ENCODE assay signal across 3 cellular contexts in the genomic region with DNA sequence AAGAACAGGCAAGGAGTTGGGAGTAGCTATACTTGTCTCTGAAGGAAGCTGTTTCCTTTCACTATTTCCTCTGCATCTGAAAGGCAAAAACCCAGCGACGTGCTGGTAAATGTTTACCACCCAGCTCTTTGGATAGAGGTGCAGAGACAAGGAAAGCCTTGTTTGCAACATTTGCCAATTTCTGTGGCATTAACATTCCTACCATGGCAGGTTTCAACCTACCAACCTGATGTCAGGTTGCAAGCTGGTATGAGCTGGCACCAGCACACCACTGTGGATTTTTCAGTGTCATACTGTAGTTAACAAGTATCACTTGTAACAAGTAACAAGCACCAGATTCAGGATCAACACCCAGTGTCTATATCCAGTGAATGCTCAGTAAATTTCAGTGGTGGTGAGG.
TF ChIP-seq lines count a peak whose summit lies in the region.

No MANE protein-coding gene starts in this region.

TF ChIP-seq in WTC11, 78 proteins besides CTCF, POLR2A, EP300 and RAD21 (continued from another document):
- TF ChIP-seq, protein P1, sequence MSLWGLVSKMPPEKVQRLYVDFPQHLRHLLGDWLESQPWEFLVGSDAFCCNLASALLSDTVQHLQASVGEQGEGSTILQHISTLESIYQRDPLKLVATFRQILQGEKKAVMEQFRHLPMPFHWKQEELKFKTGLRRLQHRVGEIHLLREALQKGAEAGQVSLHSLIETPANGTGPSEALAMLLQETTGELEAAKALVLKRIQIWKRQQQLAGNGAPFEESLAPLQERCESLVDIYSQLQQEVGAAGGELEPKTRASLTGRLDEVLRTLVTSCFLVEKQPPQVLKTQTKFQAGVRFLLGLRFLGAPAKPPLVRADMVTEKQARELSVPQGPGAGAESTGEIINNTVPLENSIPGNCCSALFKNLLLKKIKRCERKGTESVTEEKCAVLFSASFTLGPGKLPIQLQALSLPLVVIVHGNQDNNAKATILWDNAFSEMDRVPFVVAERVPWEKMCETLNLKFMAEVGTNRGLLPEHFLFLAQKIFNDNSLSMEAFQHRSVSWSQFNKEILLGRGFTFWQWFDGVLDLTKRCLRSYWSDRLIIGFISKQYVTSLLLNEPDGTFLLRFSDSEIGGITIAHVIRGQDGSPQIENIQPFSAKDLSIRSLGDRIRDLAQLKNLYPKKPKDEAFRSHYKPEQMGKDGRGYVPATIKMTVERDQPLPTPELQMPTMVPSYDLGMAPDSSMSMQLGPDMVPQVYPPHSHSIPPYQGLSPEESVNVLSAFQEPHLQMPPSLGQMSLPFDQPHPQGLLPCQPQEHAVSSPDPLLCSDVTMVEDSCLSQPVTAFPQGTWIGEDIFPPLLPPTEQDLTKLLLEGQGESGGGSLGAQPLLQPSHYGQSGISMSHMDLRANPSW (CRISPR knock-in tag; conservative IDR thresholded peaks at IDR 0.05; ENCODE audit: low read depth) = no peak
- TF ChIP-seq SMAD4 (CRISPR knock-in tag; IDR thresholded peaks at IDR 0.05) (no peak), IRF2 (CRISPR knock-in tag; IDR thresholded peaks at IDR 0.05; ENCODE audit: borderline replicate concordance, low read depth) (no peak), SP1 (CRISPR knock-in tag; conservative IDR thresholded peaks at IDR 0.05) (no peak), EMX1 (CRISPR knock-in tag; IDR thresholded peaks at IDR 0.05) (no peak), NFATC4 (CRISPR knock-in tag; IDR thresholded peaks at IDR 0.05) (no peak)
- TF ChIP-seq, protein P2, sequence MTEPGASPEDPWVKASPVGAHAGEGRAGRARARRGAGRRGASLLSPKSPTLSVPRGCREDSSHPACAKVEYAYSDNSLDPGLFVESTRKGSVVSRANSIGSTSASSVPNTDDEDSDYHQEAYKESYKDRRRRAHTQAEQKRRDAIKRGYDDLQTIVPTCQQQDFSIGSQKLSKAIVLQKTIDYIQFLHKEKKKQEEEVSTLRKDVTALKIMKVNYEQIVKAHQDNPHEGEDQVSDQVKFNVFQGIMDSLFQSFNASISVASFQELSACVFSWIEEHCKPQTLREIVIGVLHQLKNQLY (CRISPR knock-in tag; IDR thresholded peaks at IDR 0.05) = no peak
- TF ChIP-seq, protein P3, sequence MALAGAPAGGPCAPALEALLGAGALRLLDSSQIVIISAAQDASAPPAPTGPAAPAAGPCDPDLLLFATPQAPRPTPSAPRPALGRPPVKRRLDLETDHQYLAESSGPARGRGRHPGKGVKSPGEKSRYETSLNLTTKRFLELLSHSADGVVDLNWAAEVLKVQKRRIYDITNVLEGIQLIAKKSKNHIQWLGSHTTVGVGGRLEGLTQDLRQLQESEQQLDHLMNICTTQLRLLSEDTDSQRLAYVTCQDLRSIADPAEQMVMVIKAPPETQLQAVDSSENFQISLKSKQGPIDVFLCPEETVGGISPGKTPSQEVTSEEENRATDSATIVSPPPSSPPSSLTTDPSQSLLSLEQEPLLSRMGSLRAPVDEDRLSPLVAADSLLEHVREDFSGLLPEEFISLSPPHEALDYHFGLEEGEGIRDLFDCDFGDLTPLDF (CRISPR knock-in tag; IDR thresholded peaks at IDR 0.05) = no peak
- TF ChIP-seq, protein P4, sequence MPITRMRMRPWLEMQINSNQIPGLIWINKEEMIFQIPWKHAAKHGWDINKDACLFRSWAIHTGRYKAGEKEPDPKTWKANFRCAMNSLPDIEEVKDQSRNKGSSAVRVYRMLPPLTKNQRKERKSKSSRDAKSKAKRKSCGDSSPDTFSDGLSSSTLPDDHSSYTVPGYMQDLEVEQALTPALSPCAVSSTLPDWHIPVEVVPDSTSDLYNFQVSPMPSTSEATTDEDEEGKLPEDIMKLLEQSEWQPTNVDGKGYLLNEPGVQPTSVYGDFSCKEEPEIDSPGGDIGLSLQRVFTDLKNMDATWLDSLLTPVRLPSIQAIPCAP (CRISPR knock-in tag; IDR thresholded peaks at IDR 0.05) = no peak
- TF ChIP-seq, protein P5, sequence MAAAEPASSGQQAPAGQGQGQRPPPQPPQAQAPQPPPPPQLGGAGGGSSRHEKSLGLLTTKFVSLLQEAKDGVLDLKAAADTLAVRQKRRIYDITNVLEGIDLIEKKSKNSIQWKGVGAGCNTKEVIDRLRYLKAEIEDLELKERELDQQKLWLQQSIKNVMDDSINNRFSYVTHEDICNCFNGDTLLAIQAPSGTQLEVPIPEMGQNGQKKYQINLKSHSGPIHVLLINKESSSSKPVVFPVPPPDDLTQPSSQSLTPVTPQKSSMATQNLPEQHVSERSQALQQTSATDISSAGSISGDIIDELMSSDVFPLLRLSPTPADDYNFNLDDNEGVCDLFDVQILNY (CRISPR knock-in tag; IDR thresholded peaks at IDR 0.05) = no peak

TF ChIP-seq in H1, 55 proteins besides CTCF, POLR2A, EP300 and RAD21 (continued from another document):
- TF ChIP-seq JUND (IDR thresholded peaks at IDR 0.05; ENCODE audit: low read length) (no peak), TBP (IDR thresholded peaks at IDR 0.05; ENCODE audit: low read depth, low read length) (no peak), RXRA (IDR thresholded peaks at IDR 0.05; ENCODE audit: insufficient read depth, low read depth, low read length) (no peak), SP1 (IDR thresholded peaks at IDR 0.05; ENCODE audit: low read depth, low read length) (no peak), EZH2 (IDR thresholded peaks at IDR 0.05; ENCODE audit: low read depth, low read length, severe bottlenecking) (no peak), SIN3A (conservative IDR thresholded peaks at IDR 0.05 in 1 of 2, IDR thresholded peaks at IDR 0.05 in 1 of 2; ENCODE audit: low read depth in 1 of 2, low read length in 2 of 2) (no peak)
TF ChIP-seq in H1: peak in this region for 0.

TF ChIP-seq in SK-N-SH treated with all-trans-retinoic acid at 6 μM for 48 hours, 23 proteins besides CTCF, POLR2A, EP300 and RAD21:
- TF ChIP-seq, protein P6, sequence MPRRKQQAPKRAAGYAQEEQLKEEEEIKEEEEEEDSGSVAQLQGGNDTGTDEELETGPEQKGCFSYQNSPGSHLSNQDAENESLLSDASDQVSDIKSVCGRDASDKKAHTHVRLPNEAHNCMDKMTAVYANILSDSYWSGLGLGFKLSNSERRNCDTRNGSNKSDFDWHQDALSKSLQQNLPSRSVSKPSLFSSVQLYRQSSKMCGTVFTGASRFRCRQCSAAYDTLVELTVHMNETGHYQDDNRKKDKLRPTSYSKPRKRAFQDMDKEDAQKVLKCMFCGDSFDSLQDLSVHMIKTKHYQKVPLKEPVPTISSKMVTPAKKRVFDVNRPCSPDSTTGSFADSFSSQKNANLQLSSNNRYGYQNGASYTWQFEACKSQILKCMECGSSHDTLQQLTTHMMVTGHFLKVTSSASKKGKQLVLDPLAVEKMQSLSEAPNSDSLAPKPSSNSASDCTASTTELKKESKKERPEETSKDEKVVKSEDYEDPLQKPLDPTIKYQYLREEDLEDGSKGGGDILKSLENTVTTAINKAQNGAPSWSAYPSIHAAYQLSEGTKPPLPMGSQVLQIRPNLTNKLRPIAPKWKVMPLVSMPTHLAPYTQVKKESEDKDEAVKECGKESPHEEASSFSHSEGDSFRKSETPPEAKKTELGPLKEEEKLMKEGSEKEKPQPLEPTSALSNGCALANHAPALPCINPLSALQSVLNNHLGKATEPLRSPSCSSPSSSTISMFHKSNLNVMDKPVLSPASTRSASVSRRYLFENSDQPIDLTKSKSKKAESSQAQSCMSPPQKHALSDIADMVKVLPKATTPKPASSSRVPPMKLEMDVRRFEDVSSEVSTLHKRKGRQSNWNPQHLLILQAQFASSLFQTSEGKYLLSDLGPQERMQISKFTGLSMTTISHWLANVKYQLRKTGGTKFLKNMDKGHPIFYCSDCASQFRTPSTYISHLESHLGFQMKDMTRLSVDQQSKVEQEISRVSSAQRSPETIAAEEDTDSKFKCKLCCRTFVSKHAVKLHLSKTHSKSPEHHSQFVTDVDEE (CRISPR knock-in tag; IDR thresholded peaks at IDR 0.05) = no peak
- TF ChIP-seq ZFP3 (CRISPR knock-in tag; IDR thresholded peaks at IDR 0.05) (no peak), ISL1 (CRISPR knock-in tag; IDR thresholded peaks at IDR 0.05) (no peak), GLIS3 (CRISPR knock-in tag; IDR thresholded peaks at IDR 0.05) (no peak), TCF4 (CRISPR knock-in tag; IDR thresholded peaks at IDR 0.05; ENCODE audit: borderline replicate concordance) (no peak), SNAI2 (CRISPR knock-in tag; IDR thresholded peaks at IDR 0.05) (no peak), ARNTL (CRISPR knock-in tag; IDR thresholded peaks at IDR 0.05; ENCODE audit: borderline replicate concordance, low read depth) (no peak), BACH2 (CRISPR knock-in tag; IDR thresholded peaks at IDR 0.05; ENCODE audit: borderline replicate concordance) (no peak), CSDC2 (CRISPR knock-in tag; IDR thresholded peaks at IDR 0.05) (no peak), ZNF565 (CRISPR knock-in tag; conservative IDR thresholded peaks at IDR 0.05; ENCODE audit: low read depth) (no peak), PPARA (CRISPR knock-in tag; IDR thresholded peaks at IDR 0.05; ENCODE audit: borderline replicate concordance) (no peak), OSR1 (CRISPR knock-in tag; IDR thresholded peaks at IDR 0.05) (no peak), ZNF8 (CRISPR knock-in tag; IDR thresholded peaks at IDR 0.05) (no peak), ESRRG (CRISPR knock-in tag; IDR thresholded peaks at IDR 0.05) (no peak)
- TF ChIP-seq, protein P7, sequence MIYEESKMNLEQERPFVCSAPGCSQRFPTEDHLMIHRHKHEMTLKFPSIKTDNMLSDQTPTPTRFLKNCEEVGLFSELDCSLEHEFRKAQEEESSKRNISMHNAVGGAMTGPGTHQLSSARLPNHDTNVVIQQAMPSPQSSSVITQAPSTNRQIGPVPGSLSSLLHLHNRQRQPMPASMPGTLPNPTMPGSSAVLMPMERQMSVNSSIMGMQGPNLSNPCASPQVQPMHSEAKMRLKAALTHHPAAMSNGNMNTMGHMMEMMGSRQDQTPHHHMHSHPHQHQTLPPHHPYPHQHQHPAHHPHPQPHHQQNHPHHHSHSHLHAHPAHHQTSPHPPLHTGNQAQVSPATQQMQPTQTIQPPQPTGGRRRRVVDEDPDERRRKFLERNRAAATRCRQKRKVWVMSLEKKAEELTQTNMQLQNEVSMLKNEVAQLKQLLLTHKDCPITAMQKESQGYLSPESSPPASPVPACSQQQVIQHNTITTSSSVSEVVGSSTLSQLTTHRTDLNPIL (CRISPR knock-in tag; IDR thresholded peaks at IDR 0.05; ENCODE audit: low read depth) = no peak
TF ChIP-seq in SK-N-SH treated with all-trans-retinoic acid at 6 μM for 48 hours: peak in this region for 0.
